Comparison of ENCODE assay signal across 10 cellular contexts in genomic region chr3:129116482-129116946, GRCh38. TPM values are rescaled to one million over a fixed set of nuclear protein-coding genes. Genes with fewer than 3 reads are reported as not detected.
DNase-seq lines count a peak whose midpoint lies in the region; TF ChIP-seq lines count a peak whose summit lies in the region.
"Had no signal": no experiment of that assay in that cellular context is flagged by ENCODE, and none has a peak within 500 bp of the region (broad histone marks: within the 10 kb centered on the region; RNA-seq: fewer than 3 reads in every experiment).

No MANE protein-coding gene starts in this region.

- DNase-seq in NCI-H510A treated with DMSO at 0.1 percent for 48 hours (lab: John Stamatoyannopoulos, UW) (peak; percentile 12), NCI-H510A (lab: John Stamatoyannopoulos, UW) (no peak), LHCN-M2 (ENCODE audit: low read depth) (peak; percentile 59), neural progenitor cell (ENCODE audit: low spot score) (peak; percentile 22), SIG-M5 treated with dmso at 0.1 percent for 504 hours (lab: John Stamatoyannopoulos, UW; ENCODE audit: unreplicated experiment) (no peak), cortex of kidney (lab: John Stamatoyannopoulos, UW) (no peak), suprapubic skin (ENCODE audit: low spot score in 2 of 2) (no peak)
- DNase-seq: 8988T, NCI-H2029 treated with DMSO at 0.1 percent for 48 hours had no signal

- H3K4me3 Mint-ChIP-seq in brain (peak overlapping the region in 1 of 5 experiments; percentile 61), neural progenitor cell (no peak overlapping the region)

- H3F3A ChIP-seq in neural progenitor cell (ENCODE audit: low read depth): peaks cover 6% of the 10 kb centered on the region

- peaks cover 35% of the 10 kb centered on the region for H3K4me1 ChIP-seq in neural progenitor cell
- peaks cover 24% of the 10 kb centered on the region for H3K4me1 ChIP-seq in suprapubic skin

- no peak overlapping the region for H3K9ac ChIP-seq in neural progenitor cell

- H3K79me2 ChIP-seq in neural progenitor cell (ENCODE audit: low read depth): peaks cover 31% of the 10 kb centered on the region

- no peak for TF ChIP-seq CTCF in brain (conservative IDR thresholded peaks at IDR 0.05)
- TF ChIP-seq CTCF in neural progenitor cell (IDR thresholded peaks at IDR 0.05): no peak
- no peak for TF ChIP-seq CTCF in suprapubic skin (IDR thresholded peaks at IDR 0.05)

- H3K27me3 ChIP-seq in neural progenitor cell (no peaks in the 10 kb centered on the region), suprapubic skin (no peaks in the 10 kb centered on the region)

- H3K27ac ChIP-seq in neural progenitor cell (no peak overlapping the region), suprapubic skin (no peak overlapping the region)

- H3K4me1 Mint-ChIP-seq in brain (peaks cover 42% of the 10 kb centered on the region), neural progenitor cell (peaks cover 41% of the 10 kb centered on the region)

- H2AFZ ChIP-seq in neural progenitor cell (replicated peaks): no peak overlapping the region

- H3K27me3 Mint-ChIP-seq in brain (no peaks in the 10 kb centered on the region), neural progenitor cell (ENCODE audit: insufficient read depth, low read depth) (no peaks in the 10 kb centered on the region)

- WGBS in suprapubic skin: 69% methylated on average over 5 of the region's 5 CpGs

- H3K36me3 Mint-ChIP-seq in brain (peaks cover 16% of the 10 kb centered on the region), neural progenitor cell (peaks cover 2% of the 10 kb centered on the region)

- no peak for TF ChIP-seq POLR2A in suprapubic skin (IDR thresholded peaks at IDR 0.05)

- H4K20me1 ChIP-seq in neural progenitor cell (ENCODE audit: low read depth): peaks cover 30% of the 10 kb centered on the region

- no peak overlapping the region for H3K4me2 ChIP-seq in neural progenitor cell

- TF ChIP-seq EP300 in suprapubic skin (IDR thresholded peaks at IDR 0.05): no peak

- H3K4me3 ChIP-seq in neural progenitor cell: no peak overlapping the region
- H3K4me3 ChIP-seq in suprapubic skin: no peak overlapping the region

- H3K9me3 Mint-ChIP-seq in brain: peaks cover 0 to 2% (median 0%) of the 10 kb centered on the region in 5 experiments
- no peaks in the 10 kb centered on the region for H3K9me3 Mint-ChIP-seq in neural progenitor cell

- H3K9me3 ChIP-seq in neural progenitor cell (ENCODE audit: low read depth): no peaks in the 10 kb centered on the region
- no peaks in the 10 kb centered on the region for H3K9me3 ChIP-seq in suprapubic skin

- H3K27ac Mint-ChIP-seq in brain (peak overlapping the region in 3 of 5 experiments; percentile 33 to 71 (median 63)), neural progenitor cell (no peak overlapping the region)

- H3K36me3 ChIP-seq in neural progenitor cell (no peaks in the 10 kb centered on the region), suprapubic skin (no peaks in the 10 kb centered on the region)

RNA-seq across cellular contexts. Expression of gene RAB43, which starts 5.1 kb away (rescaled TPM):
- total RNA-seq in LHCN-M2 (2014; rRNA removed): 16.3 and 21.5 TPM in 2 replicates
- polyA plus RNA-seq in LHCN-M2 (2012): 12.5 TPM
- 1.8 TPM for polyA plus RNA-seq in brain (ENCODE audit: insufficient read depth, low read depth, low replicate concordance)
- total RNA-seq in neural progenitor cell (ENCODE audit: low replicate concordance): 0.36 and 9.0 TPM in 2 replicates
- 10 to 100 TPM in 1 of 4 donors, 1 to 10 TPM in 3; 7.3 to 20.4 (median 8.3) TPM for total RNA-seq in suprapubic skin

RNA-seq across cellular contexts. Expression of gene ISY1, which starts 44.3 kb away (rescaled TPM):
- total RNA-seq in LHCN-M2 (2014; rRNA removed) (26.9 TPM in 2 replicates), neural progenitor cell (ENCODE audit: low replicate concordance) (22.5 and 31.9 TPM in 2 replicates), suprapubic skin (10 to 100 TPM in 3 of 4 donors, 1 to 10 TPM in 1; 6.3 to 18.2 (median 16.3) TPM)
- 26.8 TPM for polyA plus RNA-seq in LHCN-M2 (2012)
- polyA plus RNA-seq in brain (ENCODE audit: insufficient read depth, low read depth, low replicate concordance): 33.2 TPM

RNA-seq across cellular contexts. Expression of gene GP9, which starts 55.9 kb away (rescaled TPM):
- total RNA-seq in LHCN-M2 (2014; rRNA removed) (not detected in 2 replicates), neural progenitor cell (ENCODE audit: low replicate concordance) (not detected in 2 replicates), suprapubic skin (not detected)
- polyA plus RNA-seq in LHCN-M2 (2012): not detected
- polyA plus RNA-seq in brain (ENCODE audit: insufficient read depth, low read depth, low replicate concordance): not detected

Comparison
In these comparisons a context has a peak if more than half of its experiments do, and no peak if none do; other contexts are left out.
1. DNase-seq: peak in NCI-H510A treated with DMSO at 0.1 percent for 48 hours (single experiment), LHCN-M2 (single experiment) and neural progenitor cell (single experiment); none in NCI-H510A (single experiment), SIG-M5 treated with dmso at 0.1 percent for 504 hours (single experiment), cortex of kidney (single experiment) and suprapubic skin (0 of 2).